ENCODE assay signal across 25 cellular contexts in genomic region chr16:73737637-73738036, GRCh38.
DNase-seq lines count a peak whose midpoint lies in the region; ATAC-seq and TF ChIP-seq lines count a peak whose summit lies in the region.
"Had no signal": no experiment of that assay in that cellular context is flagged by ENCODE, and none has a peak within 500 bp of the region (broad histone marks: within the 10 kb centered on the region; RNA-seq: fewer than 3 reads in every experiment).

No MANE protein-coding gene starts in this region.

- no peak overlapping the region for H3K4ac ChIP-seq in mesendoderm (ENCODE audit: low read depth, low read length)

- H3K56ac ChIP-seq in mesendoderm (ENCODE audit: low read length): no peak overlapping the region

- H3K27me3 Mint-ChIP-seq in GM23338 (ENCODE audit: insufficient read depth, low read depth, poor library complexity): peaks cover 4% of the 10 kb centered on the region
- peaks cover 15% of the 10 kb centered on the region for H3K27me3 Mint-ChIP-seq in activated T-cell treated with anti-CD3 and anti-CD28 coated beads, Interleukin-2, amount 50 U/mL, for 72 hours (ENCODE audit: low read depth)
- H3K27me3 Mint-ChIP-seq in glutamatergic neuron (ENCODE audit: unreplicated experiment): peaks cover 3% of the 10 kb centered on the region
- H3K27me3 Mint-ChIP-seq: CD4-positive, alpha-beta memory T cell; CD4-positive, CD25-positive, alpha-beta regulatory T cell; CD8-positive, alpha-beta memory T cell had no signal

- H4K20me1 ChIP-seq in GM23338 (replicated peaks; ENCODE audit: insufficient read depth): no peaks in the 10 kb centered on the region
- H4K20me1 ChIP-seq: BLaER1 had no signal

- POLR2A ChIA-PET in HEK293 (lab: Yijun Ruan, JAX): no interaction called here

- H2BK5ac ChIP-seq in mesendoderm (ENCODE audit: low read length): no peak overlapping the region

- DNase-seq in GM23338 (ENCODE audit: low spot score): no peak
- DNase-seq in mesendoderm: peak; percentile 87
- peak; percentile 19 for DNase-seq in putamen (ENCODE audit: low spot score)
- DNase-seq in activated T-cell treated with anti-CD3 and anti-CD28 coated beads, Interleukin-2, amount 50 U/mL, for 72 hours: no peak
- DNase-seq in GM19240 (ENCODE audit: insufficient read length, low spot score): no peak
- no peak for DNase-seq in glutamatergic neuron
- DNase-seq: 8988T; ACHN; BE2C; C1 segment of cervical spinal cord; CD4-positive, alpha-beta memory T cell; CD4-positive, CD25-positive, alpha-beta regulatory T cell; CD8-positive, alpha-beta memory T cell; COR-L47; DMS 273 treated with DMSO at 0.1 percent for 48 hours; DMS153; DMS53; DMS79; DND-41; EL; GDM1 had no signal

- no peaks in the 10 kb centered on the region for H3F3A ChIP-seq in GM23338 (replicated peaks; ENCODE audit: low read depth)

- H2AFZ ChIP-seq in GM23338: 0 out of 2 replicates have a peak overlapping the region, but pooled peaks have one; percentile 32

- H3K4me2 ChIP-seq in GM23338 (no peak overlapping the region), mesendoderm (ENCODE audit: low read length) (no peak overlapping the region)
- H3K4me2 ChIP-seq: BLaER1 had no signal

- H3K36me3 ChIP-seq in GM23338 (ENCODE audit: insufficient read depth) (peaks cover 13% of the 10 kb centered on the region; the same call in 1 of the 2 replicates), HEK293 (ENCODE audit: control insufficient read depth in 2 of 2, insufficient read depth in 1 of 2, low read length in 2 of 2) (no peaks in the 10 kb centered on the region), mesendoderm (ENCODE audit: control insufficient read depth, insufficient read depth, low read length) (no peaks in the 10 kb centered on the region)
- H3K36me3 ChIP-seq: BE2C, BLaER1 had no signal

- H3K23ac ChIP-seq in mesendoderm (ENCODE audit: low read length): no peak overlapping the region

- H3K27ac ChIP-seq in GM23338 (ENCODE audit: low read depth): no peak overlapping the region
- no peak overlapping the region for H3K27ac ChIP-seq in HEK293 (ENCODE audit: extremely low read depth, low read depth, low read length)
- H3K27ac ChIP-seq in mesendoderm (ENCODE audit: low read depth, low read length): no peak overlapping the region
- H3K27ac ChIP-seq: BLaER1 had no signal

- H3K9me3 Mint-ChIP-seq in GM23338: peaks cover 43% of the 10 kb centered on the region
- H3K9me3 Mint-ChIP-seq in activated T-cell treated with anti-CD3 and anti-CD28 coated beads, Interleukin-2, amount 50 U/mL, for 72 hours: peaks cover 0 to 4% of the 10 kb centered on the region in 2 donors
- H3K9me3 Mint-ChIP-seq in glutamatergic neuron (ENCODE audit: unreplicated experiment): peaks cover 2% of the 10 kb centered on the region

- CTCF ChIA-PET in HEK293 (lab: Yijun Ruan, JAX): no interaction called here

- no peaks in the 10 kb centered on the region for H3K9me2 ChIP-seq in GM23338 (ENCODE audit: insufficient read depth)

- H3K4me1 Mint-ChIP-seq in GM23338 (no peaks in the 10 kb centered on the region), glutamatergic neuron (ENCODE audit: low read depth, unreplicated experiment) (no peaks in the 10 kb centered on the region)
- H3K4me1 Mint-ChIP-seq in activated T-cell treated with anti-CD3 and anti-CD28 coated beads, Interleukin-2, amount 50 U/mL, for 72 hours (ENCODE audit: low read depth): peaks cover 9% of the 10 kb centered on the region
- H3K4me1 Mint-ChIP-seq: CD14-positive monocyte; CD4-positive, alpha-beta memory T cell; CD4-positive, CD25-positive, alpha-beta regulatory T cell; CD8-positive, alpha-beta memory T cell had no signal

- H3K4me1 ChIP-seq in GM23338 (ENCODE audit: insufficient read depth): no peaks in the 10 kb centered on the region
- no peaks in the 10 kb centered on the region for H3K4me1 ChIP-seq in HEK293 (ENCODE audit: control insufficient read depth, insufficient read depth, low read length)
- H3K4me1 ChIP-seq in mesendoderm (ENCODE audit: control insufficient read depth, low read depth, low read length): peaks cover 7% of the 10 kb centered on the region
- H3K4me1 ChIP-seq: BE2C, BLaER1 had no signal

- H3K4me3 ChIP-seq in GM23338 (no peak overlapping the region), HEK293 (ENCODE audit: low read depth, low read length) (no peak overlapping the region), mesendoderm (ENCODE audit: low read length) (no peak overlapping the region)
- H3K4me3 ChIP-seq: BLaER1, GM12878 had no signal

- H3K9ac ChIP-seq in mesendoderm (ENCODE audit: low read length): no peak overlapping the region
- H3K9ac ChIP-seq: BLaER1 had no signal

- WGBS in mesendoderm (ENCODE audit: extremely low coverage, insufficient coverage, low lambda C conversion rate): no CpG with 5 or more reads among the region's 3 CpGs

- ATAC-seq in GM23338: no peak
- ATAC-seq in activated T-cell treated with anti-CD3 and anti-CD28 coated beads, Interleukin-2, amount 50 U/mL, for 72 hours (replicated peaks in 1 of 2): no peak
- ATAC-seq: GM12878 had no signal

- no peak overlapping the region for H4K5ac ChIP-seq in mesendoderm (ENCODE audit: low read length)

- no peaks in the 10 kb centered on the region for H3K9me3 ChIP-seq in HEK293 (ENCODE audit: control insufficient read depth, insufficient read depth, low read depth, low read length)
- H3K9me3 ChIP-seq: BE2C, BLaER1 had no signal

- H3K27ac Mint-ChIP-seq in GM23338: no peak overlapping the region
- H3K27ac Mint-ChIP-seq in activated T-cell treated with anti-CD3 and anti-CD28 coated beads, Interleukin-2, amount 50 U/mL, for 72 hours: no peak overlapping the region
- H3K27ac Mint-ChIP-seq in glutamatergic neuron (ENCODE audit: unreplicated experiment): no peak overlapping the region
- H3K27ac Mint-ChIP-seq: CD4-positive, alpha-beta memory T cell; CD4-positive, CD25-positive, alpha-beta regulatory T cell; CD8-positive, alpha-beta memory T cell had no signal

- H2BK120ac ChIP-seq in mesendoderm (ENCODE audit: low read depth, low read length): no peak overlapping the region

- no peak overlapping the region for H3K4me3 Mint-ChIP-seq in GM23338
- H3K4me3 Mint-ChIP-seq in activated T-cell treated with anti-CD3 and anti-CD28 coated beads, Interleukin-2, amount 50 U/mL, for 72 hours: no peak overlapping the region
- no peak overlapping the region for H3K4me3 Mint-ChIP-seq in glutamatergic neuron (ENCODE audit: unreplicated experiment)
- H3K4me3 Mint-ChIP-seq: CD14-positive monocyte; CD4-positive, alpha-beta memory T cell; CD4-positive, CD25-positive, alpha-beta regulatory T cell; CD8-positive, alpha-beta memory T cell had no signal

- H3K36me3 Mint-ChIP-seq in GM23338 (ENCODE audit: low read depth): peaks cover 17% of the 10 kb centered on the region; the same call in 2 of the 3 replicates
- no peaks in the 10 kb centered on the region for H3K36me3 Mint-ChIP-seq in activated T-cell treated with anti-CD3 and anti-CD28 coated beads, Interleukin-2, amount 50 U/mL, for 72 hours (ENCODE audit: insufficient read depth in 2 of 2)
- H3K36me3 Mint-ChIP-seq in glutamatergic neuron (ENCODE audit: unreplicated experiment): no peaks in the 10 kb centered on the region
- H3K36me3 Mint-ChIP-seq: CD14-positive monocyte; CD4-positive, alpha-beta memory T cell; CD4-positive, CD25-positive, alpha-beta regulatory T cell; CD8-positive, alpha-beta memory T cell had no signal

- no peak overlapping the region for H4K8ac ChIP-seq in mesendoderm (ENCODE audit: low read depth, low read length)

- no peak overlapping the region for H2AK5ac ChIP-seq in mesendoderm (ENCODE audit: low read length)

- no peaks in the 10 kb centered on the region for H3K27me3 ChIP-seq in GM23338 (ENCODE audit: insufficient read depth)
- H3K27me3 ChIP-seq in mesendoderm (ENCODE audit: insufficient read depth, low read length, poor library complexity): no peaks in the 10 kb centered on the region
- H3K27me3 ChIP-seq: BE2C, BLaER1 had no signal

- H3K18ac ChIP-seq in mesendoderm (ENCODE audit: low read length): no peak overlapping the region

- H3K79me1 ChIP-seq in mesendoderm (ENCODE audit: low read length): no peaks in the 10 kb centered on the region

- no peak for TF ChIP-seq CTCF in GM23338 (conservative IDR thresholded peaks at IDR 0.05; ENCODE audit: low read depth in 2 of 2)
- no peak for TF ChIP-seq CTCF in HEK293 (tag by site-specific recombination; IDR thresholded peaks at IDR 0.05)
- TF ChIP-seq CTCF in glutamatergic neuron (IDR thresholded peaks at IDR 0.05; ENCODE audit: partially characterized antibody, unreplicated experiment): no peak

- H2BK15ac ChIP-seq in mesendoderm (replicated peaks; ENCODE audit: low read depth): no peak overlapping the region

- no peaks in the 10 kb centered on the region for H3K79me2 ChIP-seq in GM23338 (replicated peaks; ENCODE audit: insufficient read depth)
- no peaks in the 10 kb centered on the region for H3K79me2 ChIP-seq in mesendoderm (ENCODE audit: control insufficient read depth, insufficient read depth, low read length)

TF ChIP-seq in GM23338, 12 proteins besides CTCF, POLR2A, EP300 and RAD21 (continues in another document):
- TF ChIP-seq EZH2 (IDR thresholded peaks at IDR 0.05; ENCODE audit: low read depth, unreplicated experiment) (no peak), POLR2AphosphoS5 (IDR thresholded peaks at IDR 0.05; ENCODE audit: low read depth) (no peak), EZH2phosphoT487 (IDR thresholded peaks at IDR 0.05; ENCODE audit: unreplicated experiment) (no peak)

TF ChIP-seq in HEK293, 187 proteins besides CTCF, POLR2A, EP300 and RAD21:
- TF ChIP-seq ZNF114 (tag by site-specific recombination; IDR thresholded peaks at IDR 0.05): no peak
- TF ChIP-seq GLIS1 (tag by site-specific recombination; IDR thresholded peaks at IDR 0.05): peak; percentile 10; the same call in 1 of the 2 replicates

Comparison
In these comparisons a context has a peak if more than half of its experiments do, and no peak if none do; other contexts are left out.
1. DNase-seq: peak in mesendoderm (single experiment) and putamen (single experiment); none in GM23338 (single experiment), activated T-cell treated with anti-CD3 and anti-CD28 coated beads, Interleukin-2, amount 50 U/mL, for 72 hours (0 of 2), GM19240 (single experiment) and glutamatergic neuron (single experiment).